10 cellular contexts compared by ENCODE assay signal in genomic region chr10:71963351-71963755, GRCh38. TPM values are rescaled to one million over a fixed set of nuclear protein-coding genes. Genes with fewer than 3 reads are reported as not detected.
DNase-seq lines count a peak whose midpoint lies in the region; ATAC-seq and TF ChIP-seq lines count a peak whose summit lies in the region.
"Had no signal": no experiment of that assay in that cellular context is flagged by ENCODE, and none has a peak within 500 bp of the region (broad histone marks: within the 10 kb centered on the region; RNA-seq: fewer than 3 reads in every experiment).

No MANE protein-coding gene starts in this region.

- TF ChIP-seq EP300 in neural cell (conservative IDR thresholded peaks at IDR 0.05; ENCODE audit: poor library complexity, severe bottlenecking), result no peak

- no peak overlapping the region for H3K27ac ChIP-seq in SK-N-MC
- no peak overlapping the region for H3K27ac ChIP-seq in neural cell (ENCODE audit: low read length)

- H3K9ac ChIP-seq in SK-N-MC (ENCODE audit: insufficient read length) (no peak overlapping the region), neural cell (ENCODE audit: low read length) (peak overlapping the region; percentile 75)

- H3K4me3 ChIP-seq in AG04449 (ENCODE audit: low read depth, low read length) (peak overlapping the region; percentile 93), SK-N-MC (peak overlapping the region; percentile 84; the same call in 1 of the 2 replicates), fibroblast of villous mesenchyme (ENCODE audit: low read depth, low read length) (no peak overlapping the region), neural cell (ENCODE audit: low read length) (peak overlapping the region; percentile 70)

- H3K4me2 ChIP-seq in neural cell (ENCODE audit: low read length), result no peak overlapping the region

- no peaks in the 10 kb centered on the region for H3K9me3 ChIP-seq in SK-N-MC (ENCODE audit: low read depth, low read length)
- H3K9me3 ChIP-seq in neural cell (ENCODE audit: low read length), result no peaks in the 10 kb centered on the region

- H3K79me2 ChIP-seq in neural cell (replicated peaks; ENCODE audit: insufficient read depth, low read length), result peaks cover 8% of the 10 kb centered on the region

- H3K27me3 ChIP-seq in neural cell (ENCODE audit: insufficient read depth, low read depth, low read length), result peaks cover 25% of the 10 kb centered on the region

- H3K36me3 ChIP-seq in SK-N-MC (ENCODE audit: insufficient read depth, low read length), result no peaks in the 10 kb centered on the region
- no peaks in the 10 kb centered on the region for H3K36me3 ChIP-seq in neural cell (ENCODE audit: insufficient read depth, low read length)

- CTCF ChIA-PET in AG04449 (lab: Yijun Ruan, JAX), result interaction anchor here (0.7 to 2.6 kb wide), 4 partner anchors 11 to 85 kb away, joined by 3 to 28 read pairs (median 4); no protein-coding TSS in a partner anchor

- POLR2A ChIA-PET in AG04449 (lab: Yijun Ruan, JAX), result interaction anchor here (0.7 to 1.5 kb wide), 3 partner anchors 10 to 85 kb away, joined by 3 to 6 read pairs (median 3); no protein-coding TSS in a partner anchor

- no peak for DNase-seq in AG04449 (ENCODE audit: low read depth, low spot score)
- no peak for DNase-seq in SK-N-MC (ENCODE audit: low read depth, low spot score)
- DNase-seq in fibroblast of villous mesenchyme (ENCODE audit: low read depth), result peak; percentile 45
- DNase-seq in NCI-H748 treated with DMSO at 0.1 percent for 48 hours (lab: John Stamatoyannopoulos, UW), result no peak
- no peak for DNase-seq in NCI-H146 treated with DMSO at 0.1 percent for 48 hours (lab: John Stamatoyannopoulos, UW; ENCODE audit: unreplicated experiment)
- DNase-seq in NOMO-1 treated with dmso at 0.1 percent for 144 hours (lab: John Stamatoyannopoulos, UW; ENCODE audit: unreplicated experiment), result no peak
- DNase-seq: DMS153, NCI-H1694 treated with DMSO at 0.1 percent for 48 hours had no signal

- no peak for TF ChIP-seq CTCF in AG04449 (IDR thresholded peaks at IDR 0.05; ENCODE audit: insufficient read depth, low read length, missing control alignments)
- no peak for TF ChIP-seq CTCF in fibroblast of villous mesenchyme (IDR thresholded peaks at IDR 0.05; ENCODE audit: insufficient read depth, low read depth, low read length)
- no peak for TF ChIP-seq CTCF in neural cell (IDR thresholded peaks at IDR 0.05; ENCODE audit: poor library complexity, severe bottlenecking)

- H4K20me1 ChIP-seq in neural cell (ENCODE audit: insufficient read depth), result no peaks in the 10 kb centered on the region

- no peaks in the 10 kb centered on the region for H3F3A ChIP-seq in neural cell (ENCODE audit: insufficient read depth, low read length, poor library complexity, severe bottlenecking)

- H3K9me2 ChIP-seq in neural cell (ENCODE audit: insufficient read depth, low read length), result no peaks in the 10 kb centered on the region

- no peak overlapping the region for H2AFZ ChIP-seq in neural cell (ENCODE audit: low read depth, low read length)

- ATAC-seq in HG03565 (IDR thresholded peaks at IDR 0.05; ENCODE audit: unreplicated experiment), result no peak

- no peak for TF ChIP-seq RAD21 in neural cell (conservative IDR thresholded peaks at IDR 0.05)

TF ChIP-seq in neural cell, 6 proteins besides CTCF, POLR2A, EP300 and RAD21:
- TF ChIP-seq TAF1 (IDR thresholded peaks at IDR 0.05; ENCODE audit: low read depth) (no peak), REST (IDR thresholded peaks at IDR 0.05; ENCODE audit: borderline replicate concordance) (no peak), MXI1 (conservative IDR thresholded peaks at IDR 0.05; ENCODE audit: poor library complexity, severe bottlenecking) (no peak), SMC3 (conservative IDR thresholded peaks at IDR 0.05; ENCODE audit: poor library complexity) (no peak), EZH2 (IDR thresholded peaks at IDR 0.05; ENCODE audit: borderline replicate concordance, insufficient read depth, low read length, poor library complexity, severe bottlenecking) (no peak), POLR2AphosphoS5 (IDR thresholded peaks at IDR 0.05) (no peak)

RNA-seq across cellular contexts. Expression of gene CHST3, which starts 0.8 kb away (rescaled TPM):
- total RNA-seq in fibroblast of villous mesenchyme, result 37.4 and 58.3 TPM in 2 replicates
- 4.1 and 6.0 TPM in 2 replicates for polyA plus RNA-seq in neural cell
- polyA minus RNA-seq in neural cell, result 11.2 and 14.4 TPM in 2 replicates
